In the genomic region with DNA sequence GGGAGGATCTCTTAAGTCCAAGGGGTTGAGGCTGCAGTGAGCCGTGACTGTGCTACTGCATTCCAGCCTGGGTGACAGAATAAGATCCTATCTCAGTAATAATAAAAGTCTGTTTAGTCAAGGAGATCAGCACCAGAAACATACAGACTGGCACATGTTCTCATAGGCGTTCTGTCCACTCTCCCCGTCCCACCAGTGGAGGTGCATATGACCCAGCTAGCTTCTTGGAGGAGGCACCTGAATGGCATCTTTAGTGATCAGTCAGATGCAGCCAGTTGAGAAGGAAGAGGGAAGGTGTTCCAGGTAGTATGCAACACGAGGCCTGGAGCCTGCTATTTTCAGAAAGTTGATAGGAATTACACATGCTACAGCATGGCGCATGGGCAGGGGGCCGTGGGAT, we compare ENCODE assay signal across 1 cellular context.
TF ChIP-seq lines count a peak whose summit lies in the region.

No MANE protein-coding gene starts in this region.

TF ChIP-seq in WTC11, 78 proteins besides CTCF, POLR2A, EP300 and RAD21 (continued from another document):
- TF ChIP-seq, protein P1, sequence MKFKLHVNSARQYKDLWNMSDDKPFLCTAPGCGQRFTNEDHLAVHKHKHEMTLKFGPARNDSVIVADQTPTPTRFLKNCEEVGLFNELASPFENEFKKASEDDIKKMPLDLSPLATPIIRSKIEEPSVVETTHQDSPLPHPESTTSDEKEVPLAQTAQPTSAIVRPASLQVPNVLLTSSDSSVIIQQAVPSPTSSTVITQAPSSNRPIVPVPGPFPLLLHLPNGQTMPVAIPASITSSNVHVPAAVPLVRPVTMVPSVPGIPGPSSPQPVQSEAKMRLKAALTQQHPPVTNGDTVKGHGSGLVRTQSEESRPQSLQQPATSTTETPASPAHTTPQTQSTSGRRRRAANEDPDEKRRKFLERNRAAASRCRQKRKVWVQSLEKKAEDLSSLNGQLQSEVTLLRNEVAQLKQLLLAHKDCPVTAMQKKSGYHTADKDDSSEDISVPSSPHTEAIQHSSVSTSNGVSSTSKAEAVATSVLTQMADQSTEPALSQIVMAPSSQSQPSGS (CRISPR knock-in tag; IDR thresholded peaks at IDR 0.05; ENCODE audit: borderline replicate concordance, low read depth): no peak
- no peak for TF ChIP-seq CREB1 (CRISPR knock-in tag; IDR thresholded peaks at IDR 0.05)
- TF ChIP-seq ESRRA (CRISPR knock-in tag; IDR thresholded peaks at IDR 0.05; ENCODE audit: borderline replicate concordance): no peak
- TF ChIP-seq, protein P2, sequence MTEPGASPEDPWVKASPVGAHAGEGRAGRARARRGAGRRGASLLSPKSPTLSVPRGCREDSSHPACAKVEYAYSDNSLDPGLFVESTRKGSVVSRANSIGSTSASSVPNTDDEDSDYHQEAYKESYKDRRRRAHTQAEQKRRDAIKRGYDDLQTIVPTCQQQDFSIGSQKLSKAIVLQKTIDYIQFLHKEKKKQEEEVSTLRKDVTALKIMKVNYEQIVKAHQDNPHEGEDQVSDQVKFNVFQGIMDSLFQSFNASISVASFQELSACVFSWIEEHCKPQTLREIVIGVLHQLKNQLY (CRISPR knock-in tag; IDR thresholded peaks at IDR 0.05): no peak
- TF ChIP-seq, protein P3, sequence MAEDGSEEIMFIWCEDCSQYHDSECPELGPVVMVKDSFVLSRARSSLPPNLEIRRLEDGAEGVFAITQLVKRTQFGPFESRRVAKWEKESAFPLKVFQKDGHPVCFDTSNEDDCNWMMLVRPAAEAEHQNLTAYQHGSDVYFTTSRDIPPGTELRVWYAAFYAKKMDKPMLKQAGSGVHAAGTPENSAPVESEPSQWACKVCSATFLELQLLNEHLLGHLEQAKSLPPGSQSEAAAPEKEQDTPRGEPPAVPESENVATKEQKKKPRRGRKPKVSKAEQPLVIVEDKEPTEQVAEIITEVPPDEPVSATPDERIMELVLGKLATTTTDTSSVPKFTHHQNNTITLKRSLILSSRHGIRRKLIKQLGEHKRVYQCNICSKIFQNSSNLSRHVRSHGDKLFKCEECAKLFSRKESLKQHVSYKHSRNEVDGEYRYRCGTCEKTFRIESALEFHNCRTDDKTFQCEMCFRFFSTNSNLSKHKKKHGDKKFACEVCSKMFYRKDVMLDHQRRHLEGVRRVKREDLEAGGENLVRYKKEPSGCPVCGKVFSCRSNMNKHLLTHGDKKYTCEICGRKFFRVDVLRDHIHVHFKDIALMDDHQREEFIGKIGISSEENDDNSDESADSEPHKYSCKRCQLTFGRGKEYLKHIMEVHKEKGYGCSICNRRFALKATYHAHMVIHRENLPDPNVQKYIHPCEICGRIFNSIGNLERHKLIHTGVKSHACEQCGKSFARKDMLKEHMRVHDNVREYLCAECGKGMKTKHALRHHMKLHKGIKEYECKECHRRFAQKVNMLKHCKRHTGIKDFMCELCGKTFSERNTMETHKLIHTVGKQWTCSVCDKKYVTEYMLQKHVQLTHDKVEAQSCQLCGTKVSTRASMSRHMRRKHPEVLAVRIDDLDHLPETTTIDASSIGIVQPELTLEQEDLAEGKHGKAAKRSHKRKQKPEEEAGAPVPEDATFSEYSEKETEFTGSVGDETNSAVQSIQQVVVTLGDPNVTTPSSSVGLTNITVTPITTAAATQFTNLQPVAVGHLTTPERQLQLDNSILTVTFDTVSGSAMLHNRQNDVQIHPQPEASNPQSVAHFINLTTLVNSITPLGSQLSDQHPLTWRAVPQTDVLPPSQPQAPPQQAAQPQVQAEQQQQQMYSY (CRISPR knock-in tag; IDR thresholded peaks at IDR 0.05): no peak
- TF ChIP-seq, protein P4, sequence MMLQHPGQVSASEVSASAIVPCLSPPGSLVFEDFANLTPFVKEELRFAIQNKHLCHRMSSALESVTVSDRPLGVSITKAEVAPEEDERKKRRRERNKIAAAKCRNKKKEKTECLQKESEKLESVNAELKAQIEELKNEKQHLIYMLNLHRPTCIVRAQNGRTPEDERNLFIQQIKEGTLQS (CRISPR knock-in tag; conservative IDR thresholded peaks at IDR 0.05): no peak
- TF ChIP-seq TP53 (CRISPR knock-in tag; IDR thresholded peaks at IDR 0.05): no peak
- TF ChIP-seq GTF2I (CRISPR knock-in tag; conservative IDR thresholded peaks at IDR 0.05): no peak
- TF ChIP-seq, protein P5, sequence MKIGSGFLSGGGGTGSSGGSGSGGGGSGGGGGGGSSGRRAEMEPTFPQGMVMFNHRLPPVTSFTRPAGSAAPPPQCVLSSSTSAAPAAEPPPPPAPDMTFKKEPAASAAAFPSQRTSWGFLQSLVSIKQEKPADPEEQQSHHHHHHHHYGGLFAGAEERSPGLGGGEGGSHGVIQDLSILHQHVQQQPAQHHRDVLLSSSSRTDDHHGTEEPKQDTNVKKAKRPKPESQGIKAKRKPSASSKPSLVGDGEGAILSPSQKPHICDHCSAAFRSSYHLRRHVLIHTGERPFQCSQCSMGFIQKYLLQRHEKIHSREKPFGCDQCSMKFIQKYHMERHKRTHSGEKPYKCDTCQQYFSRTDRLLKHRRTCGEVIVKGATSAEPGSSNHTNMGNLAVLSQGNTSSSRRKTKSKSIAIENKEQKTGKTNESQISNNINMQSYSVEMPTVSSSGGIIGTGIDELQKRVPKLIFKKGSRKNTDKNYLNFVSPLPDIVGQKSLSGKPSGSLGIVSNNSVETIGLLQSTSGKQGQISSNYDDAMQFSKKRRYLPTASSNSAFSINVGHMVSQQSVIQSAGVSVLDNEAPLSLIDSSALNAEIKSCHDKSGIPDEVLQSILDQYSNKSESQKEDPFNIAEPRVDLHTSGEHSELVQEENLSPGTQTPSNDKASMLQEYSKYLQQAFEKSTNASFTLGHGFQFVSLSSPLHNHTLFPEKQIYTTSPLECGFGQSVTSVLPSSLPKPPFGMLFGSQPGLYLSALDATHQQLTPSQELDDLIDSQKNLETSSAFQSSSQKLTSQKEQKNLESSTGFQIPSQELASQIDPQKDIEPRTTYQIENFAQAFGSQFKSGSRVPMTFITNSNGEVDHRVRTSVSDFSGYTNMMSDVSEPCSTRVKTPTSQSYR (CRISPR knock-in tag; IDR thresholded peaks at IDR 0.05): no peak
- TF ChIP-seq, protein P6, sequence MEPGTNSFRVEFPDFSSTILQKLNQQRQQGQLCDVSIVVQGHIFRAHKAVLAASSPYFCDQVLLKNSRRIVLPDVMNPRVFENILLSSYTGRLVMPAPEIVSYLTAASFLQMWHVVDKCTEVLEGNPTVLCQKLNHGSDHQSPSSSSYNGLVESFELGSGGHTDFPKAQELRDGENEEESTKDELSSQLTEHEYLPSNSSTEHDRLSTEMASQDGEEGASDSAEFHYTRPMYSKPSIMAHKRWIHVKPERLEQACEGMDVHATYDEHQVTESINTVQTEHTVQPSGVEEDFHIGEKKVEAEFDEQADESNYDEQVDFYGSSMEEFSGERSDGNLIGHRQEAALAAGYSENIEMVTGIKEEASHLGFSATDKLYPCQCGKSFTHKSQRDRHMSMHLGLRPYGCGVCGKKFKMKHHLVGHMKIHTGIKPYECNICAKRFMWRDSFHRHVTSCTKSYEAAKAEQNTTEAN (CRISPR knock-in tag; IDR thresholded peaks at IDR 0.05): no peak
- no peak for TF ChIP-seq TCF7 (CRISPR knock-in tag; IDR thresholded peaks at IDR 0.05; ENCODE audit: low read depth)
